28 cellular contexts compared by ENCODE assay signal in the genomic region with DNA sequence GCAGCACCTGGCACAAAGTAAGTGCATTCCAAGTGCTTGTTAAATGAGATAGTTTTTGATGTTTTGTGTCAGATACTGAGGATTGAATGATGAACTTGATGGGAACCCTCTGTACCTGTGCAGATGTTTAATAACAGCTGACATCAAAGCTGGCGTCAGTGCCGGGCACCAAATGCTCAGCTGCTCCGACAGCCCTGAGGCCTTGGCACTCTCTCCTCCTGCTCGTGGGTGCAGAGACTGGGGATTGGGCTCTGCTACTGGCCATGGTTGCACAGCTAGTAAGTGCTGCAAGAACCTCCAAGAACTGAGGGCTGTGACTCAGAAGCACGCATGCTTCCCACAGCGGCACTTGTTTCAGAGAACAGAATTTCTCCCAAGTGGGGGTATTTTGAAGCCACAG.
"Had no signal": no experiment of that assay in that cellular context is flagged by ENCODE, and none has a peak within 500 bp of the region (broad histone marks: within the 10 kb centered on the region; RNA-seq: fewer than 3 reads in every experiment).

No MANE protein-coding gene starts in this region.

- H3K4me1 ChIP-seq: prostate gland had no signal

- H3K36me3 ChIP-seq: neural progenitor cell, prostate gland, suprapubic skin, transverse colon had no signal

- H3K27ac Mint-ChIP-seq: mesothelial cell of epicardium; naive B cell; natural killer cell treated with Interleukin-12 subunit alpha and Interleukin-12 subunit beta and Interleukin-15 and Interleukin-18, amount 100 ng/mL, for 72 hours; neural progenitor cell; stimulated activated naive B cell treated with anti-CD40 and anti-IgM and Interleukin-4, amounts not matched to agents 10 μg/mL and 1 μg/mL and 100 μg/mL, for 72 hours; stimulated activated naive CD8-positive, alpha-beta T cell treated with anti-CD3 and anti-CD28 coated beads, Interleukin-15, Interleukin-2, amounts not matched to agents 100 ng/mL and 50 ng/mL, for 24 hours had no signal

- H3K27me3 ChIP-seq: esophagus muscularis mucosa, foreskin keratinocyte, heart right ventricle, left lung, neural progenitor cell, sigmoid colon, spleen, suprapubic skin, transverse colon had no signal

- ATAC-seq: foreskin keratinocyte; heart right ventricle; left cardiac atrium; left lung; mucosa of descending colon; natural killer cell treated with Interleukin-12 subunit alpha and Interleukin-12 subunit beta and Interleukin-15 and Interleukin-18, amount 100 ng/mL, for 72 hours; right cardiac atrium; stimulated activated naive B cell treated with anti-CD40 and anti-IgM and Interleukin-4, amounts not matched to agents 10 μg/mL and 1 μg/mL and 100 μg/mL, for 72 hours had no signal

- FAIRE-seq: endothelial cell of umbilical vein, islet of Langerhans had no signal

- H3K36me3 Mint-ChIP-seq: natural killer cell treated with Interleukin-12 subunit alpha and Interleukin-12 subunit beta and Interleukin-15 and Interleukin-18, amount 100 ng/mL, for 72 hours; neural progenitor cell had no signal

- DNase-seq: dermis blood vessel endothelial cell; effector memory CD4-positive, alpha-beta T cell; foreskin keratinocyte; glutamatergic neuron; heart right ventricle; hippocampal formation; left cardiac atrium; left lung; mesenchymal stem cell; mucosa of descending colon; naive B cell; sigmoid colon; spleen; stimulated activated CD4-positive, alpha-beta T cell treated with anti-CD3 and anti-CD28 coated beads, Interleukin-4, amount 100 ng/mL, for 4 hours; stimulated activated naive B cell treated with anti-CD40 and anti-IgM and Interleukin-4, amounts not matched to agents 10 μg/mL and 1 μg/mL and 100 μg/mL, for 72 hours; transverse colon had no signal

- H3K9me3 Mint-ChIP-seq: mesothelial cell of epicardium; naive B cell; natural killer cell treated with Interleukin-12 subunit alpha and Interleukin-12 subunit beta and Interleukin-15 and Interleukin-18, amount 100 ng/mL, for 72 hours; neural progenitor cell; stimulated activated naive B cell treated with anti-CD40 and anti-IgM and Interleukin-4, amounts not matched to agents 10 μg/mL and 1 μg/mL and 100 μg/mL, for 72 hours; stimulated activated naive CD8-positive, alpha-beta T cell treated with anti-CD3 and anti-CD28 coated beads, Interleukin-15, Interleukin-2, amounts not matched to agents 100 ng/mL and 50 ng/mL, for 24 hours had no signal

- H3K9ac ChIP-seq: neural progenitor cell had no signal

- H3K4me3 ChIP-seq: coronary artery, esophagus muscularis mucosa, heart right ventricle, left lung, mucosa of descending colon, neural progenitor cell, prostate gland, sigmoid colon, skin epidermis, spleen, suprapubic skin, transverse colon had no signal

- H3K4me2 ChIP-seq: neural progenitor cell had no signal

- H2AFZ ChIP-seq: neural progenitor cell had no signal

- H3K4me3 Mint-ChIP-seq: mesothelial cell of epicardium; natural killer cell treated with Interleukin-12 subunit alpha and Interleukin-12 subunit beta and Interleukin-15 and Interleukin-18, amount 100 ng/mL, for 72 hours; neural progenitor cell; stimulated activated naive B cell treated with anti-CD40 and anti-IgM and Interleukin-4, amounts not matched to agents 10 μg/mL and 1 μg/mL and 100 μg/mL, for 72 hours; stimulated activated naive CD8-positive, alpha-beta T cell treated with anti-CD3 and anti-CD28 coated beads, Interleukin-15, Interleukin-2, amounts not matched to agents 100 ng/mL and 50 ng/mL, for 24 hours had no signal

- H3K27ac ChIP-seq: coronary artery, esophagus muscularis mucosa, foreskin keratinocyte, heart right ventricle, left lung, neural progenitor cell, prostate gland, sigmoid colon, spleen, suprapubic skin, transverse colon had no signal

- H3K27me3 Mint-ChIP-seq: naive B cell; natural killer cell treated with Interleukin-12 subunit alpha and Interleukin-12 subunit beta and Interleukin-15 and Interleukin-18, amount 100 ng/mL, for 72 hours; stimulated activated naive B cell treated with anti-CD40 and anti-IgM and Interleukin-4, amounts not matched to agents 10 μg/mL and 1 μg/mL and 100 μg/mL, for 72 hours; stimulated activated naive CD8-positive, alpha-beta T cell treated with anti-CD3 and anti-CD28 coated beads, Interleukin-15, Interleukin-2, amounts not matched to agents 100 ng/mL and 50 ng/mL, for 24 hours had no signal

- H3K9me3 ChIP-seq: esophagus muscularis mucosa, heart right ventricle, left lung, mucosa of descending colon, prostate gland, sigmoid colon, spleen, suprapubic skin, transverse colon had no signal
